9 cellular contexts compared by ENCODE assay signal in the genomic region with DNA sequence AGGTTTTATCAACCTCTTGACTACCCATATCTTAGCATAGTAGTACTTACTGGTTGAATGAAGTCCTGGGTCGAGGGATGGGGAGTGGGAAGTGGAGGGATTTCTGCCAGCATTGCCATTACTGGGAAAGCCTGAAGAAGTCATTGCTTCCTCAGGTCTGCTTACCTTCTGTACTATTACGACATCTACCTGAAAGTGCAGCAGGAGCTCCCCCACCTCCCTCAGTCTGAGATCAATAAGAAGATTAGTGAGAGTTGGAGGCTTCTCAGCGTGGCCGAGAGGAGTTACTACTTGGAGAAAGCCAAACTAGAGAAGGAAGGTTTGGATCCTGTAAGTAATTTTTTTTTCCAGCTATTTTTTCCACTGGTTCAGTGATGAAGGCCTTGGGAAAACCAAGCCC.
"Had no signal": no experiment of that assay in that cellular context is flagged by ENCODE, and none has a peak within 500 bp of the region (broad histone marks: within the 10 kb centered on the region; RNA-seq: fewer than 3 reads in every experiment).

No MANE protein-coding gene starts in this region.

- H3K4me2 ChIP-seq: KMS-11 had no signal

- H3K27ac ChIP-seq: GM23248, KMS-11 had no signal

- H3K9me3 Mint-ChIP-seq: HFFc6 had no signal

- H3K27ac Mint-ChIP-seq: HFFc6 had no signal

- FAIRE-seq: HTR-8/SVneo had no signal

- DNase-seq: GM23248, GOT3, H7, HFFc6, KBM-7 had no signal

- H2AFZ ChIP-seq: GM23248 had no signal

- H3K4me3 Mint-ChIP-seq: HFFc6 had no signal

- H3K9me3 ChIP-seq: HAP-1 had no signal

- H3K9ac ChIP-seq: GM23248, KMS-11 had no signal

- ATAC-seq: HCT116 had no signal

- H3K4me3 ChIP-seq: GM23248, HAP-1 had no signal
